In the genomic region with DNA sequence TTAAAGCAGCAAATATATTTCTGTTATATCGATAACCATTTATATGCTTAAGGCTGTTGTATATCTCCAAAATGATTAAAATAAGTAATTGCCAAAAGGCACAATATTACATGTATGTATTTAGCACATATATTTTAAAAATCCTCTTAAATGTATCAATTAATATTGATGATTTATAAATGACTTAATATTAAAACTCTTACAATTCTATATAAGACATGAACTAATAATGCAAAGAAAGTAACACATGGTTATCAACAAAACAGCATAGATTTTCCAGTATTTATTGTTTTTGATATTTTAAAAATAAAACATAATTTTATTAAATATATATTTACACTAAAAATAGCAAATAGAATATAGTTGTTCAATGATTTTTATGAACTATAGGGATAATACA, we compare ENCODE assay signal across 1 cellular context.
TF ChIP-seq lines count a peak whose summit lies in the region.

No MANE protein-coding gene starts in this region.

TF ChIP-seq in HepG2, 621 proteins besides CTCF, POLR2A, EP300 and RAD21 (continued from another document):
- TF ChIP-seq BCLAF1 (IDR thresholded peaks at IDR 0.05) = no peak
- TF ChIP-seq, protein P1, sequence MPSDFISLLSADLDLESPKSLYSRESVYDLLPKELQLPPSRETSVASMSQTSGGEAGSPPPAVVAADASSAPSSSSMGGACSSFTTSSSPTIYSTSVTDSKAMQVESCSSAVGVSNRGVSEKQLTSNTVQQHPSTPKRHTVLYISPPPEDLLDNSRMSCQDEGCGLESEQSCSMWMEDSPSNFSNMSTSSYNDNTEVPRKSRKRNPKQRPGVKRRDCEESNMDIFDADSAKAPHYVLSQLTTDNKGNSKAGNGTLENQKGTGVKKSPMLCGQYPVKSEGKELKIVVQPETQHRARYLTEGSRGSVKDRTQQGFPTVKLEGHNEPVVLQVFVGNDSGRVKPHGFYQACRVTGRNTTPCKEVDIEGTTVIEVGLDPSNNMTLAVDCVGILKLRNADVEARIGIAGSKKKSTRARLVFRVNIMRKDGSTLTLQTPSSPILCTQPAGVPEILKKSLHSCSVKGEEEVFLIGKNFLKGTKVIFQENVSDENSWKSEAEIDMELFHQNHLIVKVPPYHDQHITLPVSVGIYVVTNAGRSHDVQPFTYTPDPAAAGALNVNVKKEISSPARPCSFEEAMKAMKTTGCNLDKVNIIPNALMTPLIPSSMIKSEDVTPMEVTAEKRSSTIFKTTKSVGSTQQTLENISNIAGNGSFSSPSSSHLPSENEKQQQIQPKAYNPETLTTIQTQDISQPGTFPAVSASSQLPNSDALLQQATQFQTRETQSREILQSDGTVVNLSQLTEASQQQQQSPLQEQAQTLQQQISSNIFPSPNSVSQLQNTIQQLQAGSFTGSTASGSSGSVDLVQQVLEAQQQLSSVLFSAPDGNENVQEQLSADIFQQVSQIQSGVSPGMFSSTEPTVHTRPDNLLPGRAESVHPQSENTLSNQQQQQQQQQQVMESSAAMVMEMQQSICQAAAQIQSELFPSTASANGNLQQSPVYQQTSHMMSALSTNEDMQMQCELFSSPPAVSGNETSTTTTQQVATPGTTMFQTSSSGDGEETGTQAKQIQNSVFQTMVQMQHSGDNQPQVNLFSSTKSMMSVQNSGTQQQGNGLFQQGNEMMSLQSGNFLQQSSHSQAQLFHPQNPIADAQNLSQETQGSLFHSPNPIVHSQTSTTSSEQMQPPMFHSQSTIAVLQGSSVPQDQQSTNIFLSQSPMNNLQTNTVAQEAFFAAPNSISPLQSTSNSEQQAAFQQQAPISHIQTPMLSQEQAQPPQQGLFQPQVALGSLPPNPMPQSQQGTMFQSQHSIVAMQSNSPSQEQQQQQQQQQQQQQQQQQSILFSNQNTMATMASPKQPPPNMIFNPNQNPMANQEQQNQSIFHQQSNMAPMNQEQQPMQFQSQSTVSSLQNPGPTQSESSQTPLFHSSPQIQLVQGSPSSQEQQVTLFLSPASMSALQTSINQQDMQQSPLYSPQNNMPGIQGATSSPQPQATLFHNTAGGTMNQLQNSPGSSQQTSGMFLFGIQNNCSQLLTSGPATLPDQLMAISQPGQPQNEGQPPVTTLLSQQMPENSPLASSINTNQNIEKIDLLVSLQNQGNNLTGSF (CRISPR knock-in tag; IDR thresholded peaks at IDR 0.05) = no peak
- no peak for TF ChIP-seq FOSL1 (CRISPR knock-in tag; IDR thresholded peaks at IDR 0.05; ENCODE audit: borderline replicate concordance)
